In the genomic region with DNA sequence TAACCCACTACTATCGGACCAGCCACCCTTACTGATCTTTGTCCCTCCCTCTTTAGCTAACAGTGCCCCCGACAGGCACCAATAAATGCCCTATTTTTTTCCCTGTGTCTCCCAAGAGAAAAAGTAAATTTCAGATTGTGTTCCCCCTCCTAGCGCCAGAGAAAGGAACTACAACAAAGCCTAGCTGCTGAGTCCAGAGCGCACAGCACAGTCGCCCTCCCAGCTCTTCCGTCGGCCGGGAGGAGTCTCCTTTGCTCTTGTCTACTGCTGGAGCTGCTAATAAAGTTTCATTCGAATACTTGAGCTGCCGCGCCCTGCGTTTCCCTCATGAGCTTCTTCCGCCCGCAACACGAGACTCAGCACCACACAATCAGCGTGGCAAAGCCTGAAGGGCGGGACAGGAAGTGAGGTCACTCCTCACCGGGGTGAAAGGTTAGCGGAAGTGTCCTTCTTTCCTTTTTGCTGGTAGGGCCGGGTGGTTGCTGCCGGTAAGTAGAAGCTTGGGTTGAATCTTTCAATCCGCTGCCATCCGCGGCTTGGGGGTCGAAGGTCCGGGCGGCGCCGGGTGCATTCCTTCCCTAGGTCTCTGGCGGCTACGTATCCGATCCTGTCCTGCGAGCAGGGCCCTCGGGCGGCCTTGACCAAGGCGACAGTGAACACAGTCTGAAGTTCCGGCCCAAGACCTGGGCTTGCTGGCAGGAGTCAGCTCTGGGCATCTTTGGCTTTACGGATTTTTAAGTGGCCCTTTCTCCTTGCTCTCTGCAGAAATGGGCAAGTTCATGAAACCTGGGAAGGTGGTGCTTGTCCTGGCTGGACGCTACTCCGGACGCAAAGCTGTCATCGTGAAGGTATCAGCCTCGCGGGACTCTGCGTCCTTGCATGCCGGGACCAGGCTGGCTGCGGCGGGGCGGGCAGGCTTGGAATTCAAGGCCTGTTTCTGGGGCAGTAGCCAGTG, we compare ENCODE assay signal across 1 cellular context.
TF ChIP-seq lines count a peak whose summit lies in the region.

A gene (plus strand): TSS at position 436 of the 955 bp plus-strand sequence. CDS start 332 bp downstream, at position 768.

TF ChIP-seq in HepG2, 621 proteins besides CTCF, POLR2A, EP300 and RAD21 (continued from another document and continues in another):
- TF ChIP-seq, protein P1, sequence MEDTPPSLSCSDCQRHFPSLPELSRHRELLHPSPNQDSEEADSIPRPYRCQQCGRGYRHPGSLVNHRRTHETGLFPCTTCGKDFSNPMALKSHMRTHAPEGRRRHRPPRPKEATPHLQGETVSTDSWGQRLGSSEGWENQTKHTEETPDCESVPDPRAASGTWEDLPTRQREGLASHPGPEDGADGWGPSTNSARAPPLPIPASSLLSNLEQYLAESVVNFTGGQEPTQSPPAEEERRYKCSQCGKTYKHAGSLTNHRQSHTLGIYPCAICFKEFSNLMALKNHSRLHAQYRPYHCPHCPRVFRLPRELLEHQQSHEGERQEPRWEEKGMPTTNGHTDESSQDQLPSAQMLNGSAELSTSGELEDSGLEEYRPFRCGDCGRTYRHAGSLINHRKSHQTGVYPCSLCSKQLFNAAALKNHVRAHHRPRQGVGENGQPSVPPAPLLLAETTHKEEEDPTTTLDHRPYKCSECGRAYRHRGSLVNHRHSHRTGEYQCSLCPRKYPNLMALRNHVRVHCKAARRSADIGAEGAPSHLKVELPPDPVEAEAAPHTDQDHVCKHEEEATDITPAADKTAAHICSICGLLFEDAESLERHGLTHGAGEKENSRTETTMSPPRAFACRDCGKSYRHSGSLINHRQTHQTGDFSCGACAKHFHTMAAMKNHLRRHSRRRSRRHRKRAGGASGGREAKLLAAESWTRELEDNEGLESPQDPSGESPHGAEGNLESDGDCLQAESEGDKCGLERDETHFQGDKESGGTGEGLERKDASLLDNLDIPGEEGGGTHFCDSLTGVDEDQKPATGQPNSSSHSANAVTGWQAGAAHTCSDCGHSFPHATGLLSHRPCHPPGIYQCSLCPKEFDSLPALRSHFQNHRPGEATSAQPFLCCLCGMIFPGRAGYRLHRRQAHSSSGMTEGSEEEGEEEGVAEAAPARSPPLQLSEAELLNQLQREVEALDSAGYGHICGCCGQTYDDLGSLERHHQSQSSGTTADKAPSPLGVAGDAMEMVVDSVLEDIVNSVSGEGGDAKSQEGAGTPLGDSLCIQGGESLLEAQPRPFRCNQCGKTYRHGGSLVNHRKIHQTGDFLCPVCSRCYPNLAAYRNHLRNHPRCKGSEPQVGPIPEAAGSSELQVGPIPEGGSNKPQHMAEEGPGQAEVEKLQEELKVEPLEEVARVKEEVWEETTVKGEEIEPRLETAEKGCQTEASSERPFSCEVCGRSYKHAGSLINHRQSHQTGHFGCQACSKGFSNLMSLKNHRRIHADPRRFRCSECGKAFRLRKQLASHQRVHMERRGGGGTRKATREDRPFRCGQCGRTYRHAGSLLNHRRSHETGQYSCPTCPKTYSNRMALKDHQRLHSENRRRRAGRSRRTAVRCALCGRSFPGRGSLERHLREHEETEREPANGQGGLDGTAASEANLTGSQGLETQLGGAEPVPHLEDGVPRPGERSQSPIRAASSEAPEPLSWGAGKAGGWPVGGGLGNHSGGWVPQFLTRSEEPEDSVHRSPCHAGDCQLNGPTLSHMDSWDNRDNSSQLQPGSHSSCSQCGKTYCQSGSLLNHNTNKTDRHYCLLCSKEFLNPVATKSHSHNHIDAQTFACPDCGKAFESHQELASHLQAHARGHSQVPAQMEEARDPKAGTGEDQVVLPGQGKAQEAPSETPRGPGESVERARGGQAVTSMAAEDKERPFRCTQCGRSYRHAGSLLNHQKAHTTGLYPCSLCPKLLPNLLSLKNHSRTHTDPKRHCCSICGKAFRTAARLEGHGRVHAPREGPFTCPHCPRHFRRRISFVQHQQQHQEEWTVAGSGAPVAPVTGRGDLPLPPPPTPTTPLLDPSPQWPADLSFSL (CRISPR knock-in tag; IDR thresholded peaks at IDR 0.05) = peak; percentile 64; the same call in 1 of the 2 replicates
- TF ChIP-seq SMC3 (IDR thresholded peaks at IDR 0.05; ENCODE audit: low read length) = peak; percentile 87
- TF ChIP-seq ZNF792 (CRISPR knock-in tag; IDR thresholded peaks at IDR 0.05) = peak; percentile 99
- TF ChIP-seq PAF1 (CRISPR knock-in tag; IDR thresholded peaks at IDR 0.05) = no peak
- TF ChIP-seq MYC (CRISPR knock-in tag; IDR thresholded peaks at IDR 0.05; ENCODE audit: borderline replicate concordance) = peak; percentile 99
- TF ChIP-seq, protein P2, sequence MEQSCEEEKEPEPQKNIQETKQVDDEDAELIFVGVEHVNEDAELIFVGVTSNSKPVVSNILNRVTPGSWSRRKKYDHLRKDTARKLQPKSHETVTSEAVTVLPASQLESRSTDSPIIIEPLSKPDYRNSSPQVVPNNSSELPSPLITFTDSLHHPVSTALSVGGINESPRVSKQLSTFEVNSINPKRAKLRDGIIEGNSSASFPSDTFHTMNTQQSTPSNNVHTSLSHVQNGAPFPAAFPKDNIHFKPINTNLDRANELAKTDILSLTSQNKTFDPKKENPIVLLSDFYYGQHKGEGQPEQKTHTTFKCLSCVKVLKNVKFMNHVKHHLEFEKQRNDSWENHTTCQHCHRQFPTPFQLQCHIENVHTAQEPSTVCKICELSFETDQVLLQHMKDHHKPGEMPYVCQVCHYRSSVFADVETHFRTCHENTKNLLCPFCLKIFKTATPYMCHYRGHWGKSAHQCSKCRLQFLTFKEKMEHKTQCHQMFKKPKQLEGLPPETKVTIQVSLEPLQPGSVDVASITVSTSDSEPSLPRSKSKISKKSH (CRISPR knock-in tag; IDR thresholded peaks at IDR 0.05; ENCODE audit: borderline replicate concordance) = peak; percentile 94
- TF ChIP-seq, protein P3, sequence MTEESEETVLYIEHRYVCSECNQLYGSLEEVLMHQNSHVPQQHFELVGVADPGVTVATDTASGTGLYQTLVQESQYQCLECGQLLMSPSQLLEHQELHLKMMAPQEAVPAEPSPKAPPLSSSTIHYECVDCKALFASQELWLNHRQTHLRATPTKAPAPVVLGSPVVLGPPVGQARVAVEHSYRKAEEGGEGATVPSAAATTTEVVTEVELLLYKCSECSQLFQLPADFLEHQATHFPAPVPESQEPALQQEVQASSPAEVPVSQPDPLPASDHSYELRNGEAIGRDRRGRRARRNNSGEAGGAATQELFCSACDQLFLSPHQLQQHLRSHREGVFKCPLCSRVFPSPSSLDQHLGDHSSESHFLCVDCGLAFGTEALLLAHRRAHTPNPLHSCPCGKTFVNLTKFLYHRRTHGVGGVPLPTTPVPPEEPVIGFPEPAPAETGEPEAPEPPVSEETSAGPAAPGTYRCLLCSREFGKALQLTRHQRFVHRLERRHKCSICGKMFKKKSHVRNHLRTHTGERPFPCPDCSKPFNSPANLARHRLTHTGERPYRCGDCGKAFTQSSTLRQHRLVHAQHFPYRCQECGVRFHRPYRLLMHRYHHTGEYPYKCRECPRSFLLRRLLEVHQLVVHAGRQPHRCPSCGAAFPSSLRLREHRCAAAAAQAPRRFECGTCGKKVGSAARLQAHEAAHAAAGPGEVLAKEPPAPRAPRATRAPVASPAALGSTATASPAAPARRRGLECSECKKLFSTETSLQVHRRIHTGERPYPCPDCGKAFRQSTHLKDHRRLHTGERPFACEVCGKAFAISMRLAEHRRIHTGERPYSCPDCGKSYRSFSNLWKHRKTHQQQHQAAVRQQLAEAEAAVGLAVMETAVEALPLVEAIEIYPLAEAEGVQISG (CRISPR knock-in tag; IDR thresholded peaks at IDR 0.05) = peak; percentile 98
- peak; percentile 70 for TF ChIP-seq ZNF768 (CRISPR knock-in tag; IDR thresholded peaks at IDR 0.05)
- TF ChIP-seq ZNF333 (CRISPR knock-in tag; IDR thresholded peaks at IDR 0.05; ENCODE audit: borderline replicate concordance) = peak; percentile 52; the same call in 1 of the 2 replicates
- TF ChIP-seq ZNF317 (CRISPR knock-in tag; IDR thresholded peaks at IDR 0.05) = peak; percentile 79; the same call in 1 of the 2 replicates
- TF ChIP-seq ZNF101 (CRISPR knock-in tag; IDR thresholded peaks at IDR 0.05; ENCODE audit: borderline replicate concordance, low read depth) = peak; percentile 64; the same call in 1 of the 2 replicates
- TF ChIP-seq FOSL2 (CRISPR knock-in tag; IDR thresholded peaks at IDR 0.05) = peak; percentile 86
- peak; percentile 93; the same call in 1 of the 2 replicates for TF ChIP-seq CCDC6 (CRISPR knock-in tag; IDR thresholded peaks at IDR 0.05)
- TF ChIP-seq, protein P4, sequence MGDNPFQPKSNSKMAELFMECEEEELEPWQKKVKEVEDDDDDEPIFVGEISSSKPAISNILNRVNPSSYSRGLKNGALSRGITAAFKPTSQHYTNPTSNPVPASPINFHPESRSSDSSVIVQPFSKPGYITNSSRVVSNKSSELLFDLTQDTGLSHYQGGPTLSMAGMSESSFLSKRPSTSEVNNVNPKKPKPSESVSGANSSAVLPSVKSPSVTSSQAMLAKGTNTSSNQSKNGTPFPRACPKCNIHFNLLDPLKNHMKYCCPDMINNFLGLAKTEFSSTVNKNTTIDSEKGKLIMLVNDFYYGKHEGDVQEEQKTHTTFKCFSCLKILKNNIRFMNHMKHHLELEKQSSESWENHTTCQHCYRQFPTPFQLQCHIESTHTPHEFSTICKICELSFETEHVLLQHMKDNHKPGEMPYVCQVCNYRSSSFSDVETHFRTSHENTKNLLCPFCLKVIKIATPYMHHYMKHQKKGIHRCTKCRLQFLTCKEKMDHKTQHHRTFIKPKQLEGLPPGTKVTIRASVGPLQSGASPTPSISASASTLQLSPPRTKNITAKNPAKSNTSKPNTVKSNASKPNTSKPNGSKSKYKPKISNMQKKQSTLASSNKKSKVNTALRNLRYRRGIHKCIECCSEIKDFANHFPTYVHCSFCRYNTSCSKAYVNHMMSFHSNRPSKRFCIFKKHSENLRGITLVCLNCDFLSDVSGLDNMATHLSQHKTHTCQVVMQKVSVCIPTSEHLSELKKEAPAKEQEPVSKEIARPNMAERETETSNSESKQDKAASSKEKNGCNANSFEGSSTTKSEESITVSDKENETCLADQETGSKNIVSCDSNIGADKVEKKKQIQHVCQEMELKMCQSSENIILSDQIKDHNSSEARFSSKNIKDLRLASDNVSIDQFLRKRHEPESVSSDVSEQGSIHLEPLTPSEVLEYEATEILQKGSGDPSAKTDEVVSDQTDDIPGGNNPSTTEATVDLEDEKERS (CRISPR knock-in tag; IDR thresholded peaks at IDR 0.05) = peak; percentile 96
- peak; percentile 66; the same call in 1 of the 2 replicates for TF ChIP-seq HES4 (CRISPR knock-in tag; IDR thresholded peaks at IDR 0.05; ENCODE audit: borderline replicate concordance)
- TF ChIP-seq HOXA9 (CRISPR knock-in tag; IDR thresholded peaks at IDR 0.05; ENCODE audit: borderline replicate concordance) = no peak; the same call in 1 of the 2 replicates
- TF ChIP-seq NKX3-1 (CRISPR knock-in tag; IDR thresholded peaks at IDR 0.05) = peak; percentile 62; the same call in 1 of the 2 replicates
- TF ChIP-seq DNMT3B (CRISPR knock-in tag; conservative IDR thresholded peaks at IDR 0.05) = peak; percentile 89
- peak; percentile 86 for TF ChIP-seq RNF2 (conservative IDR thresholded peaks at IDR 0.05; ENCODE audit: low read depth)
- no peak for TF ChIP-seq CENPX (CRISPR knock-in tag; IDR thresholded peaks at IDR 0.05)
- TF ChIP-seq ZNF839 (CRISPR knock-in tag; IDR thresholded peaks at IDR 0.05; ENCODE audit: borderline replicate concordance) = peak; percentile 91; the same call in 1 of the 2 replicates
- TF ChIP-seq ZFP36L2 (CRISPR knock-in tag; IDR thresholded peaks at IDR 0.05) = peak; percentile 95
- TF ChIP-seq, protein P5, sequence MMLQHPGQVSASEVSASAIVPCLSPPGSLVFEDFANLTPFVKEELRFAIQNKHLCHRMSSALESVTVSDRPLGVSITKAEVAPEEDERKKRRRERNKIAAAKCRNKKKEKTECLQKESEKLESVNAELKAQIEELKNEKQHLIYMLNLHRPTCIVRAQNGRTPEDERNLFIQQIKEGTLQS (CRISPR knock-in tag; IDR thresholded peaks at IDR 0.05) = peak; percentile 78
- TF ChIP-seq MEF2D (CRISPR knock-in tag; IDR thresholded peaks at IDR 0.05) = peak; percentile 98
- peak; percentile 88 for TF ChIP-seq CHD2 (IDR thresholded peaks at IDR 0.05; ENCODE audit: low read depth, low read length)
- TF ChIP-seq ZNF672 (CRISPR knock-in tag; IDR thresholded peaks at IDR 0.05) = no peak
- peak; percentile 98 for TF ChIP-seq ZNF331 (CRISPR knock-in tag; IDR thresholded peaks at IDR 0.05)
- TF ChIP-seq, protein P6, sequence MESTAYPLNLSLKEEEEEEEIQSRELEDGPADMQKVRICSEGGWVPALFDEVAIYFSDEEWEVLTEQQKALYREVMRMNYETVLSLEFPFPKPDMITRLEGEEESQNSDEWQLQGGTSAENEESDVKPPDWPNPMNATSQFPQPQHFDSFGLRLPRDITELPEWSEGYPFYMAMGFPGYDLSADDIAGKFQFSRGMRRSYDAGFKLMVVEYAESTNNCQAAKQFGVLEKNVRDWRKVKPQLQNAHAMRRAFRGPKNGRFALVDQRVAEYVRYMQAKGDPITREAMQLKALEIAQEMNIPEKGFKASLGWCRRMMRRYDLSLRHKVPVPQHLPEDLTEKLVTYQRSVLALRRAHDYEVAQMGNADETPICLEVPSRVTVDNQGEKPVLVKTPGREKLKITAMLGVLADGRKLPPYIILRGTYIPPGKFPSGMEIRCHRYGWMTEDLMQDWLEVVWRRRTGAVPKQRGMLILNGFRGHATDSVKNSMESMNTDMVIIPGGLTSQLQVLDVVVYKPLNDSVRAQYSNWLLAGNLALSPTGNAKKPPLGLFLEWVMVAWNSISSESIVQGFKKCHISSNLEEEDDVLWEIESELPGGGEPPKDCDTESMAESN (CRISPR knock-in tag; conservative IDR thresholded peaks at IDR 0.05) = peak; percentile 98
- no peak for TF ChIP-seq ZNF678 (CRISPR knock-in tag; IDR thresholded peaks at IDR 0.05)
- peak; percentile 85 for TF ChIP-seq HNRNPL (IDR thresholded peaks at IDR 0.05; ENCODE audit: low read depth, low read length)
- TF ChIP-seq, protein P7, sequence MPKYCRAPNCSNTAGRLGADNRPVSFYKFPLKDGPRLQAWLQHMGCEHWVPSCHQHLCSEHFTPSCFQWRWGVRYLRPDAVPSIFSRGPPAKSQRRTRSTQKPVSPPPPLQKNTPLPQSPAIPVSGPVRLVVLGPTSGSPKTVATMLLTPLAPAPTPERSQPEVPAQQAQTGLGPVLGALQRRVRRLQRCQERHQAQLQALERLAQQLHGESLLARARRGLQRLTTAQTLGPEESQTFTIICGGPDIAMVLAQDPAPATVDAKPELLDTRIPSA (CRISPR knock-in tag; IDR thresholded peaks at IDR 0.05; ENCODE audit: borderline replicate concordance) = peak; percentile 78; the same call in 1 of the 2 replicates
- no peak for TF ChIP-seq CHD4 (IDR thresholded peaks at IDR 0.05; ENCODE audit: borderline replicate concordance, low read length)
- TF ChIP-seq, protein P8, sequence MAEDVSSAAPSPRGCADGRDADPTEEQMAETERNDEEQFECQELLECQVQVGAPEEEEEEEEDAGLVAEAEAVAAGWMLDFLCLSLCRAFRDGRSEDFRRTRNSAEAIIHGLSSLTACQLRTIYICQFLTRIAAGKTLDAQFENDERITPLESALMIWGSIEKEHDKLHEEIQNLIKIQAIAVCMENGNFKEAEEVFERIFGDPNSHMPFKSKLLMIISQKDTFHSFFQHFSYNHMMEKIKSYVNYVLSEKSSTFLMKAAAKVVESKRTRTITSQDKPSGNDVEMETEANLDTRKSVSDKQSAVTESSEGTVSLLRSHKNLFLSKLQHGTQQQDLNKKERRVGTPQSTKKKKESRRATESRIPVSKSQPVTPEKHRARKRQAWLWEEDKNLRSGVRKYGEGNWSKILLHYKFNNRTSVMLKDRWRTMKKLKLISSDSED (CRISPR knock-in tag; IDR thresholded peaks at IDR 0.05) = no peak
- TF ChIP-seq ZNF816 (CRISPR knock-in tag; IDR thresholded peaks at IDR 0.05; ENCODE audit: borderline replicate concordance) = no peak; the same call in 1 of the 2 replicates
- no peak for TF ChIP-seq ZNF382 (CRISPR knock-in tag; IDR thresholded peaks at IDR 0.05; ENCODE audit: borderline replicate concordance)
- peak; percentile 17 for TF ChIP-seq ZNF232 (CRISPR knock-in tag; IDR thresholded peaks at IDR 0.05; ENCODE audit: borderline replicate concordance)
- peak; percentile 21; the same call in 1 of the 2 replicates for TF ChIP-seq ZNF451 (CRISPR knock-in tag; IDR thresholded peaks at IDR 0.05)
- TF ChIP-seq ZSCAN25 (CRISPR knock-in tag; IDR thresholded peaks at IDR 0.05) = peak; percentile 70; the same call in 1 of the 2 replicates
- peak; percentile 69; the same call in 1 of the 2 replicates for TF ChIP-seq ATF7 (IDR thresholded peaks at IDR 0.05)
- TF ChIP-seq ATF7 (CRISPR knock-in tag; IDR thresholded peaks at IDR 0.05) = peak; percentile 97
